Comparison of ENCODE assay signal across 1 cellular context in genomic region chr1:220300442-220301121, GRCh38.
A peak's percentile ranks its signal among the peaks of the same experiment; 100 is the strongest.
TF ChIP-seq lines count a peak whose summit lies in the region.

No MANE protein-coding gene starts in this region.

TF ChIP-seq in K562, 482 proteins besides CTCF, POLR2A, EP300 and RAD21 (continued from another document and continues in another):
- TF ChIP-seq, protein P1, sequence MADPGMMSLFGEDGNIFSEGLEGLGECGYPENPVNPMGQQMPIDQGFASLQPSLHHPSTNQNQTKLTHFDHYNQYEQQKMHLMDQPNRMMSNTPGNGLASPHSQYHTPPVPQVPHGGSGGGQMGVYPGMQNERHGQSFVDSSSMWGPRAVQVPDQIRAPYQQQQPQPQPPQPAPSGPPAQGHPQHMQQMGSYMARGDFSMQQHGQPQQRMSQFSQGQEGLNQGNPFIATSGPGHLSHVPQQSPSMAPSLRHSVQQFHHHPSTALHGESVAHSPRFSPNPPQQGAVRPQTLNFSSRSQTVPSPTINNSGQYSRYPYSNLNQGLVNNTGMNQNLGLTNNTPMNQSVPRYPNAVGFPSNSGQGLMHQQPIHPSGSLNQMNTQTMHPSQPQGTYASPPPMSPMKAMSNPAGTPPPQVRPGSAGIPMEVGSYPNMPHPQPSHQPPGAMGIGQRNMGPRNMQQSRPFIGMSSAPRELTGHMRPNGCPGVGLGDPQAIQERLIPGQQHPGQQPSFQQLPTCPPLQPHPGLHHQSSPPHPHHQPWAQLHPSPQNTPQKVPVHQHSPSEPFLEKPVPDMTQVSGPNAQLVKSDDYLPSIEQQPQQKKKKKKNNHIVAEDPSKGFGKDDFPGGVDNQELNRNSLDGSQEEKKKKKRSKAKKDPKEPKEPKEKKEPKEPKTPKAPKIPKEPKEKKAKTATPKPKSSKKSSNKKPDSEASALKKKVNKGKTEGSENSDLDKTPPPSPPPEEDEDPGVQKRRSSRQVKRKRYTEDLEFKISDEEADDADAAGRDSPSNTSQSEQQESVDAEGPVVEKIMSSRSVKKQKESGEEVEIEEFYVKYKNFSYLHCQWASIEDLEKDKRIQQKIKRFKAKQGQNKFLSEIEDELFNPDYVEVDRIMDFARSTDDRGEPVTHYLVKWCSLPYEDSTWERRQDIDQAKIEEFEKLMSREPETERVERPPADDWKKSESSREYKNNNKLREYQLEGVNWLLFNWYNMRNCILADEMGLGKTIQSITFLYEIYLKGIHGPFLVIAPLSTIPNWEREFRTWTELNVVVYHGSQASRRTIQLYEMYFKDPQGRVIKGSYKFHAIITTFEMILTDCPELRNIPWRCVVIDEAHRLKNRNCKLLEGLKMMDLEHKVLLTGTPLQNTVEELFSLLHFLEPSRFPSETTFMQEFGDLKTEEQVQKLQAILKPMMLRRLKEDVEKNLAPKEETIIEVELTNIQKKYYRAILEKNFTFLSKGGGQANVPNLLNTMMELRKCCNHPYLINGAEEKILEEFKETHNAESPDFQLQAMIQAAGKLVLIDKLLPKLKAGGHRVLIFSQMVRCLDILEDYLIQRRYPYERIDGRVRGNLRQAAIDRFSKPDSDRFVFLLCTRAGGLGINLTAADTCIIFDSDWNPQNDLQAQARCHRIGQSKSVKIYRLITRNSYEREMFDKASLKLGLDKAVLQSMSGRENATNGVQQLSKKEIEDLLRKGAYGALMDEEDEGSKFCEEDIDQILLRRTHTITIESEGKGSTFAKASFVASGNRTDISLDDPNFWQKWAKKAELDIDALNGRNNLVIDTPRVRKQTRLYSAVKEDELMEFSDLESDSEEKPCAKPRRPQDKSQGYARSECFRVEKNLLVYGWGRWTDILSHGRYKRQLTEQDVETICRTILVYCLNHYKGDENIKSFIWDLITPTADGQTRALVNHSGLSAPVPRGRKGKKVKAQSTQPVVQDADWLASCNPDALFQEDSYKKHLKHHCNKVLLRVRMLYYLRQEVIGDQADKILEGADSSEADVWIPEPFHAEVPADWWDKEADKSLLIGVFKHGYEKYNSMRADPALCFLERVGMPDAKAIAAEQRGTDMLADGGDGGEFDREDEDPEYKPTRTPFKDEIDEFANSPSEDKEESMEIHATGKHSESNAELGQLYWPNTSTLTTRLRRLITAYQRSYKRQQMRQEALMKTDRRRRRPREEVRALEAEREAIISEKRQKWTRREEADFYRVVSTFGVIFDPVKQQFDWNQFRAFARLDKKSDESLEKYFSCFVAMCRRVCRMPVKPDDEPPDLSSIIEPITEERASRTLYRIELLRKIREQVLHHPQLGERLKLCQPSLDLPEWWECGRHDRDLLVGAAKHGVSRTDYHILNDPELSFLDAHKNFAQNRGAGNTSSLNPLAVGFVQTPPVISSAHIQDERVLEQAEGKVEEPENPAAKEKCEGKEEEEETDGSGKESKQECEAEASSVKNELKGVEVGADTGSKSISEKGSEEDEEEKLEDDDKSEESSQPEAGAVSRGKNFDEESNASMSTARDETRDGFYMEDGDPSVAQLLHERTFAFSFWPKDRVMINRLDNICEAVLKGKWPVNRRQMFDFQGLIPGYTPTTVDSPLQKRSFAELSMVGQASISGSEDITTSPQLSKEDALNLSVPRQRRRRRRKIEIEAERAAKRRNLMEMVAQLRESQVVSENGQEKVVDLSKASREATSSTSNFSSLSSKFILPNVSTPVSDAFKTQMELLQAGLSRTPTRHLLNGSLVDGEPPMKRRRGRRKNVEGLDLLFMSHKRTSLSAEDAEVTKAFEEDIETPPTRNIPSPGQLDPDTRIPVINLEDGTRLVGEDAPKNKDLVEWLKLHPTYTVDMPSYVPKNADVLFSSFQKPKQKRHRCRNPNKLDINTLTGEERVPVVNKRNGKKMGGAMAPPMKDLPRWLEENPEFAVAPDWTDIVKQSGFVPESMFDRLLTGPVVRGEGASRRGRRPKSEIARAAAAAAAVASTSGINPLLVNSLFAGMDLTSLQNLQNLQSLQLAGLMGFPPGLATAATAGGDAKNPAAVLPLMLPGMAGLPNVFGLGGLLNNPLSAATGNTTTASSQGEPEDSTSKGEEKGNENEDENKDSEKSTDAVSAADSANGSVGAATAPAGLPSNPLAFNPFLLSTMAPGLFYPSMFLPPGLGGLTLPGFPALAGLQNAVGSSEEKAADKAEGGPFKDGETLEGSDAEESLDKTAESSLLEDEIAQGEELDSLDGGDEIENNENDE (IDR thresholded peaks at IDR 0.05; ENCODE audit: low read depth, low read length), result no peak
- TF ChIP-seq CAMTA2 (CRISPR knock-in tag; conservative IDR thresholded peaks at IDR 0.05), result no peak
- TF ChIP-seq HOXB6 (CRISPR knock-in tag; IDR thresholded peaks at IDR 0.05; ENCODE audit: borderline replicate concordance), result no peak
- TF ChIP-seq PTBP1 (IDR thresholded peaks at IDR 0.05; ENCODE audit: low read depth, low read length), result no peak
- no peak for TF ChIP-seq BRD9 (IDR thresholded peaks at IDR 0.05; ENCODE audit: low read depth, partially characterized antibody)
- TF ChIP-seq NBN (IDR thresholded peaks at IDR 0.05; ENCODE audit: low read depth), result peak; percentile 76
- no peak for TF ChIP-seq ETS2 (tag; IDR thresholded peaks at IDR 0.05; ENCODE audit: borderline replicate concordance, poor library complexity, severe bottlenecking)
- no peak for TF ChIP-seq ZNF347 (CRISPR knock-in tag; IDR thresholded peaks at IDR 0.05; ENCODE audit: low read depth)
- TF ChIP-seq LCOR (CRISPR knock-in tag; IDR thresholded peaks at IDR 0.05), result no peak
- TF ChIP-seq THRAP3 (IDR thresholded peaks at IDR 0.05; ENCODE audit: borderline replicate concordance), result no peak
- no peak for TF ChIP-seq ZNF311 (CRISPR knock-in tag; IDR thresholded peaks at IDR 0.05)
- peak; percentile 57 for TF ChIP-seq POLR2B (IDR thresholded peaks at IDR 0.05; ENCODE audit: low read depth, partially characterized antibody)
- 0 out of 2 replicates have a peak, but pooled peaks have one; percentile 20 for TF ChIP-seq DIDO1 (tag; IDR thresholded peaks at IDR 0.05; ENCODE audit: low read depth)
- TF ChIP-seq LARP7 (IDR thresholded peaks at IDR 0.05), result no peak
- TF ChIP-seq, protein P2, sequence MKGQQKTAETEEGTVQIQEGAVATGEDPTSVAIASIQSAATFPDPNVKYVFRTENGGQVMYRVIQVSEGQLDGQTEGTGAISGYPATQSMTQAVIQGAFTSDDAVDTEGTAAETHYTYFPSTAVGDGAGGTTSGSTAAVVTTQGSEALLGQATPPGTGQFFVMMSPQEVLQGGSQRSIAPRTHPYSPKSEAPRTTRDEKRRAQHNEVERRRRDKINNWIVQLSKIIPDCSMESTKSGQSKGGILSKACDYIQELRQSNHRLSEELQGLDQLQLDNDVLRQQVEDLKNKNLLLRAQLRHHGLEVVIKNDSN (CRISPR knock-in tag; IDR thresholded peaks at IDR 0.05), result peak; percentile 92
- no peak for TF ChIP-seq U2AF1 (optimal IDR thresholded peaks at IDR 0.05; ENCODE audit: low read depth, low read length)
- TF ChIP-seq ZNF408 (CRISPR knock-in tag; IDR thresholded peaks at IDR 0.05; ENCODE audit: low read depth), result no peak
- no peak for TF ChIP-seq ZMIZ1 (IDR thresholded peaks at IDR 0.05; ENCODE audit: low read depth in 2 of 2, low read length in 2 of 2)
- TF ChIP-seq CBX8 (IDR thresholded peaks at IDR 0.05; ENCODE audit: borderline replicate concordance, extremely low read depth, low read depth, low read length, poor library complexity, severe bottlenecking), result no peak
- no peak for TF ChIP-seq CCNT2 (IDR thresholded peaks at IDR 0.05; ENCODE audit: borderline replicate concordance, extremely low read depth, insufficient read length, low read depth, low read length)
- peak; percentile 47 to 66; a peak in 2 of 4 replicates for TF ChIP-seq TRIM24 (IDR thresholded peaks at IDR 0.05)
- TF ChIP-seq ZNF316 (IDR thresholded peaks at IDR 0.05), result 0 out of 2 replicates have a peak, but pooled peaks have one; percentile 6
- TF ChIP-seq MTA3 (IDR thresholded peaks at IDR 0.05; ENCODE audit: borderline replicate concordance), result peak; percentile 70; the same call in 1 of the 2 replicates
- TF ChIP-seq MLX (CRISPR knock-in tag; conservative IDR thresholded peaks at IDR 0.05), result no peak
- TF ChIP-seq ZNF695 (CRISPR knock-in tag; IDR thresholded peaks at IDR 0.05), result no peak
- TF ChIP-seq ARID1B (IDR thresholded peaks at IDR 0.05), result peak; percentile 84
- TF ChIP-seq, protein P3, sequence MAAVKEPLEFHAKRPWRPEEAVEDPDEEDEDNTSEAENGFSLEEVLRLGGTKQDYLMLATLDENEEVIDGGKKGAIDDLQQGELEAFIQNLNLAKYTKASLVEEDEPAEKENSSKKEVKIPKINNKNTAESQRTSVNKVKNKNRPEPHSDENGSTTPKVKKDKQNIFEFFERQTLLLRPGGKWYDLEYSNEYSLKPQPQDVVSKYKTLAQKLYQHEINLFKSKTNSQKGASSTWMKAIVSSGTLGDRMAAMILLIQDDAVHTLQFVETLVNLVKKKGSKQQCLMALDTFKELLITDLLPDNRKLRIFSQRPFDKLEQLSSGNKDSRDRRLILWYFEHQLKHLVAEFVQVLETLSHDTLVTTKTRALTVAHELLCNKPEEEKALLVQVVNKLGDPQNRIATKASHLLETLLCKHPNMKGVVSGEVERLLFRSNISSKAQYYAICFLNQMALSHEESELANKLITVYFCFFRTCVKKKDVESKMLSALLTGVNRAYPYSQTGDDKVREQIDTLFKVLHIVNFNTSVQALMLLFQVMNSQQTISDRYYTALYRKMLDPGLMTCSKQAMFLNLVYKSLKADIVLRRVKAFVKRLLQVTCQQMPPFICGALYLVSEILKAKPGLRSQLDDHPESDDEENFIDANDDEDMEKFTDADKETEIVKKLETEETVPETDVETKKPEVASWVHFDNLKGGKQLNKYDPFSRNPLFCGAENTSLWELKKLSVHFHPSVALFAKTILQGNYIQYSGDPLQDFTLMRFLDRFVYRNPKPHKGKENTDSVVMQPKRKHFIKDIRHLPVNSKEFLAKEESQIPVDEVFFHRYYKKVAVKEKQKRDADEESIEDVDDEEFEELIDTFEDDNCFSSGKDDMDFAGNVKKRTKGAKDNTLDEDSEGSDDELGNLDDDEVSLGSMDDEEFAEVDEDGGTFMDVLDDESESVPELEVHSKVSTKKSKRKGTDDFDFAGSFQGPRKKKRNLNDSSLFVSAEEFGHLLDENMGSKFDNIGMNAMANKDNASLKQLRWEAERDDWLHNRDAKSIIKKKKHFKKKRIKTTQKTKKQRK (IDR thresholded peaks at IDR 0.05; ENCODE audit: borderline replicate concordance, low read depth, low read length), result no peak
- no peak for TF ChIP-seq MTF1 (CRISPR knock-in tag; IDR thresholded peaks at IDR 0.05; ENCODE audit: borderline replicate concordance)
- no peak for TF ChIP-seq ZSCAN32 (CRISPR knock-in tag; IDR thresholded peaks at IDR 0.05)
- TF ChIP-seq SMAD2 (IDR thresholded peaks at IDR 0.05; ENCODE audit: low read depth, low read length), result no peak
- TF ChIP-seq NFE2L1 (tag; IDR thresholded peaks at IDR 0.05; ENCODE audit: borderline replicate concordance, low read depth), result no peak
- no peak for TF ChIP-seq ZNF398 (CRISPR knock-in tag; IDR thresholded peaks at IDR 0.05)
- TF ChIP-seq ZBTB7A (IDR thresholded peaks at IDR 0.05; ENCODE audit: borderline replicate concordance, control insufficient read depth, low read depth, low read length), result no peak
- no peak for TF ChIP-seq MYBL2 (IDR thresholded peaks at IDR 0.05; ENCODE audit: low read depth)
- no peak for TF ChIP-seq MYBL2 (CRISPR knock-in tag; IDR thresholded peaks at IDR 0.05; ENCODE audit: borderline replicate concordance)
- no peak for TF ChIP-seq PHB2 (IDR thresholded peaks at IDR 0.05; ENCODE audit: low read depth)
- TF ChIP-seq CGGBP1 (CRISPR knock-in tag; IDR thresholded peaks at IDR 0.05), result no peak
- no peak for TF ChIP-seq HCFC1 (IDR thresholded peaks at IDR 0.05; ENCODE audit: low read depth, low read length)
- TF ChIP-seq SMC3 (conservative IDR thresholded peaks at IDR 0.05; ENCODE audit: insufficient read depth, low read depth, low read length), result no peak
- TF ChIP-seq NFE2 (IDR thresholded peaks at IDR 0.05; ENCODE audit: low read depth), result peak; percentile 63
- TF ChIP-seq FOXK2 (conservative IDR thresholded peaks at IDR 0.05 in 1 of 2, IDR thresholded peaks at IDR 0.05 in 1 of 2; ENCODE audit: low read depth in 2 of 2), result peak; percentile 85 to 87
- TF ChIP-seq ZNF23 (CRISPR knock-in tag; IDR thresholded peaks at IDR 0.05), result no peak
- TF ChIP-seq SMARCE1 (IDR thresholded peaks at IDR 0.05), result peak; percentile 59; the same call in 1 of the 2 replicates
- TF ChIP-seq PHB (CRISPR knock-in tag; IDR thresholded peaks at IDR 0.05), result no peak
